Comparison of ENCODE assay signal across 8 cellular contexts in genomic region chr4:83535945-83536648, GRCh38. TPM values are rescaled to one million over a fixed set of nuclear protein-coding genes. Genes with fewer than 3 reads are reported as not detected.
DNase-seq lines count a peak whose midpoint lies in the region; ATAC-seq and TF ChIP-seq lines count a peak whose summit lies in the region.

TSS of gene GPAT3 (plus strand) at chr4:83536108. CDS start at chr4:83536623, 515 bp downstream.

- H3K27me3 Mint-ChIP-seq in activated CD8-positive, alpha-beta T cell treated with anti-CD3 and anti-CD28 coated beads for 36 hours: peaks cover 18% of the 10 kb centered on the region

- no peaks in the 10 kb centered on the region for H3K36me3 Mint-ChIP-seq in activated CD8-positive, alpha-beta T cell treated with anti-CD3 and anti-CD28 coated beads for 36 hours (ENCODE audit: low read depth)

- H3K4me3 Mint-ChIP-seq in activated CD8-positive, alpha-beta T cell treated with anti-CD3 and anti-CD28 coated beads for 36 hours: peak within 1 kb of the TSS; percentile 77

- peaks cover 17% of the 10 kb centered on the region for H3K4me1 Mint-ChIP-seq in activated CD8-positive, alpha-beta T cell treated with anti-CD3 and anti-CD28 coated beads for 36 hours (ENCODE audit: low read depth)

- peak within 1 kb of the TSS; percentile 56 to 70 for H3K9ac ChIP-seq in duodenal mucosa (ENCODE audit: low read depth in 1 of 2, low read length in 2 of 2)

- POLR2A ChIA-PET in activated CD8-positive, alpha-beta T cell treated with anti-CD3 and anti-CD28 coated beads for 36 hours (lab: Charles Lee): interaction anchor here (0.8 to 1.4 kb wide), 2 partner anchors 16 to 20 kb away, joined by 3 read pairs; no protein-coding TSS in a partner anchor

- TF ChIP-seq CTCF in activated CD8-positive, alpha-beta T cell treated with anti-CD3 and anti-CD28 coated beads for 36 hours (IDR thresholded peaks at IDR 0.05): no peak

- H3K27ac ChIP-seq in duodenal mucosa (ENCODE audit: low read depth, low read length): peak within 1 kb of the TSS; percentile 67

- intact Hi-C loops in activated CD8-positive, alpha-beta T cell treated with anti-CD3 and anti-CD28 coated beads for 36 hours (cut with micrococcal nuclease): no loop called here

- H3K27me3 ChIP-seq in duodenal mucosa (ENCODE audit: control insufficient read depth in 1 of 2, insufficient read depth in 2 of 2, low read length in 2 of 2): peaks cover 0 to 12% of the 10 kb centered on the region in 2 donors

- H3K9me3 ChIP-seq in duodenal mucosa (ENCODE audit: control insufficient read depth in 1 of 2, low read length in 2 of 2): no peaks in the 10 kb centered on the region

- peaks cover 9 to 16% of the 10 kb centered on the region in 2 donors for H3K4me1 ChIP-seq in duodenal mucosa (ENCODE audit: control insufficient read depth in 1 of 2, insufficient read depth in 2 of 2, low read length in 2 of 2)

- peak; percentile 60 for ATAC-seq in HG02870 (IDR thresholded peaks at IDR 0.05; ENCODE audit: unreplicated experiment)
- peak; percentile 88 for ATAC-seq in activated CD8-positive, alpha-beta T cell treated with anti-CD3 and anti-CD28 coated beads for 36 hours

- DNase-seq in NCI-H2171 treated with DMSO at 0.1 percent for 48 hours (lab: John Stamatoyannopoulos, UW) (peak; percentile 59), NCI-H2171 (lab: John Stamatoyannopoulos, UW) (no peak), NCI-H446 treated with DMSO at 0.1 percent for 48 hours (lab: John Stamatoyannopoulos, UW) (peak; percentile 3), lung microvascular endothelial cell (ENCODE audit: low read depth in 2 of 2) (peak; percentile 37 to 78)
- peak; percentile 78 for DNase-seq in activated CD8-positive, alpha-beta T cell treated with anti-CD3 and anti-CD28 coated beads for 36 hours
- peak; percentile 37 for DNase-seq in stimulated activated CD8-positive, alpha-beta memory T cell treated with anti-CD3 and anti-CD28 coated beads, Interleukin-12 subunit alpha, Interleukin-12 subunit beta, amount 100 ng/mL, for 24 hours (ENCODE audit: extremely low read depth)

- CTCF ChIA-PET in activated CD8-positive, alpha-beta T cell treated with anti-CD3 and anti-CD28 coated beads for 36 hours (lab: Charles Lee): interaction anchor here (0.7 to 2.1 kb wide), 6 partner anchors 11 to 103 kb away, joined by 3 to 7 read pairs (median 4); no protein-coding TSS in a partner anchor

- H3K36me3 ChIP-seq in duodenal mucosa (ENCODE audit: control insufficient read depth in 1 of 2, insufficient read depth in 2 of 2, low read length in 2 of 2): no peaks in the 10 kb centered on the region

- H3K9me3 Mint-ChIP-seq in activated CD8-positive, alpha-beta T cell treated with anti-CD3 and anti-CD28 coated beads for 36 hours: no peaks in the 10 kb centered on the region

- peak within 1 kb of the TSS; percentile 87 to 95 for H3K4me3 ChIP-seq in duodenal mucosa (ENCODE audit: low read depth in 1 of 2, low read length in 2 of 2)

- peak within 1 kb of the TSS; percentile 60 for H3K27ac Mint-ChIP-seq in activated CD8-positive, alpha-beta T cell treated with anti-CD3 and anti-CD28 coated beads for 36 hours

RNA-seq across cellular contexts. Expression of gene GPAT3, which starts in this region (rescaled TPM):
- 1 to 10 TPM; 1.6 to 2.7 TPM for total RNA-seq in activated CD8-positive, alpha-beta T cell treated with anti-CD3 and anti-CD28 coated beads for 36 hours
- 18.5 and 23.4 TPM in 2 replicates for total RNA-seq in lung microvascular endothelial cell
